In the genomic region with DNA sequence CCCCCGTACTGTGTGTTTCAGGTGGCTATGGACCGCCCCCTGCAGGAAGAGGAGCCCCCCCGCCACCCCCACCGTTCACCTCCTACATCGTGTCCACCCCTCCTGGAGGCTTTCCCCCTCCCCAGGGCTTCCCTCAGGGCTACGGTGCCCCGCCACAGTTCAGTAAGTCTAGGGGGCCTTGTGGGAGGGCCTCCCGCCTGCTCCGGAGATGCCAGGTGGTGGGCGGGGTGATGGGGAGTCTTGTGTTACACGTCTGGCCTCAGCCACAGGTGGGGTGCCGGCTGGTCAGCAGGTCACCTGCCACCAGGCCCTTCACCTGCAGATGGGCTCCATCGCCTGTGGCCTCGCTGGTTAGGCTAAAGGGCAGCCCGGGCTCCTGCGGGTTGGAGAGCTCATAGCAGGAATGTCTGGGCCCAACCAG, we compare ENCODE assay signal across 29 cellular contexts. TPM values are rescaled to one million over a fixed set of nuclear protein-coding genes. Genes with fewer than 3 reads are reported as not detected.
"Had no signal": no experiment of that assay in that cellular context is flagged by ENCODE, and none has a peak within 500 bp of the region (broad histone marks: within the 10 kb centered on the region; RNA-seq: fewer than 3 reads in every experiment).

No MANE protein-coding gene starts in this region.

- FAIRE-seq: astrocyte, pancreas, small intestine, urothelium cell line had no signal

- ATAC-seq: activated CD4-positive, alpha-beta T cell treated with anti-CD3 and anti-CD28 coated beads for 36 hours; activated CD8-positive, alpha-beta memory T cell treated with anti-CD3 and anti-CD28 coated beads, Interleukin-2, amount 10 ng/mL, durations not matched to agents 7 days and 5 days; activated CD8-positive, alpha-beta T cell treated with anti-CD3 and anti-CD28 coated beads, Interleukin-2, amount 10 ng/mL, durations not matched to agents 7 days and 5 days; activated T-cell treated with anti-CD3 and anti-CD28 coated beads, Interleukin-2, amount 50 U/mL, for 72 hours; esophagus mucosa; psoas muscle; stimulated activated memory B cell treated with anti-CD40 and anti-IgM and Interleukin-4, amounts not matched to agents 10 μg/mL and 1 μg/mL and 100 μg/mL, for 72 hours; stimulated activated naive CD8-positive, alpha-beta T cell treated with anti-CD3 and anti-CD28 coated beads, Interleukin-15, amount 100 ng/mL, for 72 hours had no signal

- H3K27ac ChIP-seq: brain microvascular endothelial cell, neutrophil, pancreas, psoas muscle, sigmoid colon, thyroid gland had no signal

- H3K4me3 ChIP-seq: heart left ventricle, lung, pancreas, psoas muscle, sigmoid colon, thyroid gland had no signal

- DNase-seq: activated CD4-positive, alpha-beta T cell treated with anti-CD3 and anti-CD28 coated beads for 36 hours; activated CD4-positive, CD25-positive, alpha-beta regulatory T cell; activated CD8-positive, alpha-beta memory T cell treated with anti-CD3 and anti-CD28 coated beads, Interleukin-2, amount 10 ng/mL, durations not matched to agents 7 days and 5 days; activated CD8-positive, alpha-beta T cell treated with anti-CD3 and anti-CD28 coated beads, Interleukin-2, amount 10 ng/mL, durations not matched to agents 7 days and 5 days; activated naive CD4-positive, alpha-beta T cell treated with anti-CD3 and anti-CD28 coated beads, Interleukin-2, amount 10 ng/mL, durations not matched to agents 7 days and 5 days; activated naive CD8-positive, alpha-beta T cell treated with anti-CD3 and anti-CD28 coated beads, Interleukin-2, amount 10 ng/mL, durations not matched to agents 7 days and 5 days; activated T-cell treated with anti-CD3 and anti-CD28 coated beads, Interleukin-2, amount 50 U/mL, for 72 hours; amniotic stem cell; brain microvascular endothelial cell; endodermal cell; foreskin fibroblast; hypothalamus; immature natural killer cell; mesendoderm; psoas muscle; sigmoid colon; stimulated activated CD4-positive, alpha-beta T cell treated with anti-CD3 and anti-CD28 coated beads, Interleukin-4, amount 100 ng/mL, for 24 hours; stimulated activated naive CD8-positive, alpha-beta T cell treated with anti-CD3 and anti-CD28 coated beads, Interleukin-15, amount 100 ng/mL, for 72 hours; thyroid gland had no signal

- H3K9me3 ChIP-seq: heart left ventricle, neutrophil, pancreas, psoas muscle, sigmoid colon, thyroid gland had no signal

- H3K27me3 ChIP-seq: brain microvascular endothelial cell, heart left ventricle, neutrophil, pancreas, sigmoid colon, thyroid gland had no signal

- H3K4me1 ChIP-seq: pancreas, psoas muscle, sigmoid colon, thyroid gland had no signal

RNA-seq across cellular contexts. Expression of a gene that starts 19.7 kb away (rescaled TPM):
- total RNA-seq: activated CD8-positive, alpha-beta T cell treated with anti-CD3 and anti-CD28 coated beads, Interleukin-2, amount 10 ng/mL, durations not matched to agents 7 days and 5 days; kidney epithelial cell had no signal
